17 cellular contexts compared by ENCODE assay signal in genomic region chr13:36163303-36163702, GRCh38. TPM values are rescaled to one million over a fixed set of nuclear protein-coding genes. Genes with fewer than 3 reads are reported as not detected.
DNase-seq lines count a peak whose midpoint lies in the region; ATAC-seq and TF ChIP-seq lines count a peak whose summit lies in the region.
"Had no signal": no experiment of that assay in that cellular context is flagged by ENCODE, and none has a peak within 500 bp of the region (broad histone marks: within the 10 kb centered on the region; RNA-seq: fewer than 3 reads in every experiment).

No MANE protein-coding gene starts in this region.

- H3K27me3 Mint-ChIP-seq in GM23338 (ENCODE audit: insufficient read depth, low read depth, poor library complexity), result peaks cover 2% of the 10 kb centered on the region
- peaks cover under 1% of the 10 kb centered on the region for H3K27me3 Mint-ChIP-seq in activated CD4-positive, alpha-beta T cell treated with anti-CD3 and anti-CD28 coated beads for 36 hours
- H3K27me3 Mint-ChIP-seq: activated CD4-positive, alpha-beta T cell treated with anti-CD3 and anti-CD28 coated beads, Interleukin-2, amount 10 ng/mL, durations not matched to agents 24 days and 14 days; activated naive CD4-positive, alpha-beta T cell treated with anti-CD3 and anti-CD28 coated beads, Interleukin-2, amount 10 ng/mL, durations not matched to agents 7 days and 5 days; stimulated activated naive B cell treated with anti-CD40 and anti-IgM and Interleukin-4, amounts not matched to agents 10 μg/mL and 1 μg/mL and 100 μg/mL, for 72 hours had no signal

- no peak overlapping the region for H3K4me3 Mint-ChIP-seq in GM23338
- H3K4me3 Mint-ChIP-seq in activated CD4-positive, alpha-beta T cell treated with anti-CD3 and anti-CD28 coated beads for 36 hours, result no peak overlapping the region
- H3K4me3 Mint-ChIP-seq: activated CD4-positive, alpha-beta T cell treated with anti-CD3 and anti-CD28 coated beads, Interleukin-2, amount 10 ng/mL, durations not matched to agents 24 days and 14 days; activated naive CD4-positive, alpha-beta T cell treated with anti-CD3 and anti-CD28 coated beads, Interleukin-2, amount 10 ng/mL, durations not matched to agents 7 days and 5 days; HFFc6; stimulated activated naive B cell treated with anti-CD40 and anti-IgM and Interleukin-4, amounts not matched to agents 10 μg/mL and 1 μg/mL and 100 μg/mL, for 72 hours had no signal

- peak overlapping the region; percentile 57; the same call in 1 of the 2 replicates for H3K4me2 ChIP-seq in GM23338
- H3K4me2 ChIP-seq: BLaER1 treated with 17β-estradiol and CSF1 and Interleukin-3, amounts not matched to agents 10 nM and 100 nM had no signal

- H3K4me3 ChIP-seq in GM23338 (no peak overlapping the region), astrocyte of the cerebellum (ENCODE audit: low read depth, low read length) (no peak overlapping the region)
- H3K4me3 ChIP-seq: BLaER1 treated with 17β-estradiol and CSF1 and Interleukin-3, amounts not matched to agents 10 nM and 100 nM; pancreas; SJSA1 had no signal

- 0 out of 2 replicates have a peak, but pooled peaks cover 2% of the 10 kb centered on the region for H3F3A ChIP-seq in GM23338 (replicated peaks; ENCODE audit: low read depth)

- H3K36me3 ChIP-seq in GM23338 (ENCODE audit: insufficient read depth), result no peaks in the 10 kb centered on the region
- H3K36me3 ChIP-seq: BLaER1 treated with 17β-estradiol and CSF1 and Interleukin-3, amounts not matched to agents 10 nM and 100 nM; pancreas; SJSA1 had no signal

- in situ Hi-C loops in astrocyte of the cerebellum (cut with HindIII; ENCODE audit: low sequenced_read_pairs), result no loop called here

- no peak for DNase-seq in GM23338 (ENCODE audit: low spot score)
- peak; percentile 26 for DNase-seq in NCI-H2227 (lab: John Stamatoyannopoulos, UW; ENCODE audit: unreplicated experiment)
- peak; percentile 64 for DNase-seq in astrocyte of the cerebellum (ENCODE audit: low read depth)
- no peak for DNase-seq in omental fat pad (ENCODE audit: low spot score)
- DNase-seq in NCI-H1048 (lab: John Stamatoyannopoulos, UW), result no peak
- DNase-seq in COLO668 (lab: John Stamatoyannopoulos, UW; ENCODE audit: unreplicated experiment), result no peak
- DNase-seq in activated CD4-positive, alpha-beta T cell treated with anti-CD3 and anti-CD28 coated beads for 36 hours, result no peak
- DNase-seq: activated CD4-positive, alpha-beta T cell treated with anti-CD3 and anti-CD28 coated beads, Interleukin-2, amount 10 ng/mL, durations not matched to agents 24 days and 14 days; activated naive CD4-positive, alpha-beta T cell treated with anti-CD3 and anti-CD28 coated beads, Interleukin-2, amount 10 ng/mL, durations not matched to agents 7 days and 5 days; stimulated activated CD4-positive, alpha-beta T cell treated with anti-CD3 and anti-CD28 coated beads, Interleukin-12 subunit alpha, Interleukin-12 subunit beta, amount 100 ng/mL, for 4 hours; stimulated activated naive B cell treated with anti-CD40 and anti-IgM and Interleukin-4, amounts not matched to agents 10 μg/mL and 1 μg/mL and 100 μg/mL, for 72 hours had no signal

- TF ChIP-seq CTCF in GM23338 (conservative IDR thresholded peaks at IDR 0.05; ENCODE audit: low read depth in 2 of 2) (no peak), astrocyte of the cerebellum (IDR thresholded peaks at IDR 0.05; ENCODE audit: low read depth, low read length, missing control alignments) (no peak), omental fat pad (IDR thresholded peaks at IDR 0.05) (no peak)

- intact Hi-C loops in activated CD4-positive, alpha-beta T cell treated with anti-CD3 and anti-CD28 coated beads for 36 hours (cut with DNase I, micrococcal nuclease), result no loop called here

- no peaks in the 10 kb centered on the region for H4K20me1 ChIP-seq in GM23338 (replicated peaks; ENCODE audit: insufficient read depth)
- H4K20me1 ChIP-seq: BLaER1 treated with 17β-estradiol and CSF1 and Interleukin-3, amounts not matched to agents 10 nM and 100 nM had no signal

- no peaks in the 10 kb centered on the region for H3K36me3 Mint-ChIP-seq in GM23338 (ENCODE audit: low read depth)
- no peaks in the 10 kb centered on the region for H3K36me3 Mint-ChIP-seq in activated CD4-positive, alpha-beta T cell treated with anti-CD3 and anti-CD28 coated beads for 36 hours (ENCODE audit: low read depth)
- H3K36me3 Mint-ChIP-seq: activated naive CD4-positive, alpha-beta T cell treated with anti-CD3 and anti-CD28 coated beads, Interleukin-2, amount 10 ng/mL, durations not matched to agents 7 days and 5 days; stimulated activated naive B cell treated with anti-CD40 and anti-IgM and Interleukin-4, amounts not matched to agents 10 μg/mL and 1 μg/mL and 100 μg/mL, for 72 hours had no signal

- no peak overlapping the region for H3K27ac ChIP-seq in GM23338 (ENCODE audit: low read depth)
- H3K27ac ChIP-seq: BLaER1 treated with 17β-estradiol and CSF1 and Interleukin-3, amounts not matched to agents 10 nM and 100 nM; pancreas; SJSA1 had no signal

- no peak overlapping the region for H3K27ac Mint-ChIP-seq in GM23338
- H3K27ac Mint-ChIP-seq in activated CD4-positive, alpha-beta T cell treated with anti-CD3 and anti-CD28 coated beads for 36 hours, result no peak overlapping the region
- H3K27ac Mint-ChIP-seq: activated CD4-positive, alpha-beta T cell treated with anti-CD3 and anti-CD28 coated beads, Interleukin-2, amount 10 ng/mL, durations not matched to agents 24 days and 14 days; activated naive CD4-positive, alpha-beta T cell treated with anti-CD3 and anti-CD28 coated beads, Interleukin-2, amount 10 ng/mL, durations not matched to agents 7 days and 5 days; HFFc6; stimulated activated naive B cell treated with anti-CD40 and anti-IgM and Interleukin-4, amounts not matched to agents 10 μg/mL and 1 μg/mL and 100 μg/mL, for 72 hours had no signal

- peaks cover 12% of the 10 kb centered on the region for H3K4me1 ChIP-seq in GM23338 (ENCODE audit: insufficient read depth)

- POLR2A ChIA-PET in activated CD4-positive, alpha-beta T cell treated with anti-CD3 and anti-CD28 coated beads for 36 hours (lab: Charles Lee), result no interaction called here

- no peaks in the 10 kb centered on the region for H3K9me2 ChIP-seq in GM23338 (ENCODE audit: insufficient read depth)

- ATAC-seq in GM23338 (peak; percentile 53), omental fat pad (ENCODE audit: low FRiP score) (peak; percentile 26), GM19328 (IDR thresholded peaks at IDR 0.05; ENCODE audit: unreplicated experiment) (no peak)
- no peak for ATAC-seq in activated CD4-positive, alpha-beta T cell treated with anti-CD3 and anti-CD28 coated beads for 36 hours
- ATAC-seq: stimulated activated naive B cell treated with anti-CD40 and anti-IgM and Interleukin-4, amounts not matched to agents 10 μg/mL and 1 μg/mL and 100 μg/mL, for 72 hours had no signal

- CTCF ChIA-PET in activated CD4-positive, alpha-beta T cell treated with anti-CD3 and anti-CD28 coated beads for 36 hours (lab: Charles Lee), result no interaction called here

- H3K27me3 ChIP-seq in GM23338 (ENCODE audit: insufficient read depth), result no peaks in the 10 kb centered on the region
- H3K27me3 ChIP-seq: BLaER1 treated with 17β-estradiol and CSF1 and Interleukin-3, amounts not matched to agents 10 nM and 100 nM; pancreas; SJSA1 had no signal

- peaks cover 18% of the 10 kb centered on the region for H3K4me1 Mint-ChIP-seq in GM23338
- no peaks in the 10 kb centered on the region for H3K4me1 Mint-ChIP-seq in activated CD4-positive, alpha-beta T cell treated with anti-CD3 and anti-CD28 coated beads for 36 hours
- H3K4me1 Mint-ChIP-seq: activated CD4-positive, alpha-beta T cell treated with anti-CD3 and anti-CD28 coated beads, Interleukin-2, amount 10 ng/mL, durations not matched to agents 24 days and 14 days; activated naive CD4-positive, alpha-beta T cell treated with anti-CD3 and anti-CD28 coated beads, Interleukin-2, amount 10 ng/mL, durations not matched to agents 7 days and 5 days; stimulated activated naive B cell treated with anti-CD40 and anti-IgM and Interleukin-4, amounts not matched to agents 10 μg/mL and 1 μg/mL and 100 μg/mL, for 72 hours had no signal

- H2AFZ ChIP-seq in GM23338, result peak overlapping the region; percentile 75

- no peaks in the 10 kb centered on the region for H3K79me2 ChIP-seq in GM23338 (replicated peaks; ENCODE audit: insufficient read depth)

- H3K9me3 Mint-ChIP-seq in GM23338, result no peaks in the 10 kb centered on the region
- no peaks in the 10 kb centered on the region for H3K9me3 Mint-ChIP-seq in activated CD4-positive, alpha-beta T cell treated with anti-CD3 and anti-CD28 coated beads for 36 hours (ENCODE audit: low read depth)
- H3K9me3 Mint-ChIP-seq: activated CD4-positive, alpha-beta T cell treated with anti-CD3 and anti-CD28 coated beads, Interleukin-2, amount 10 ng/mL, durations not matched to agents 24 days and 14 days; activated naive CD4-positive, alpha-beta T cell treated with anti-CD3 and anti-CD28 coated beads, Interleukin-2, amount 10 ng/mL, durations not matched to agents 7 days and 5 days had no signal

RNA-seq across cellular contexts. Expression of gene DCLK1, which starts 32.1 kb away (rescaled TPM):
- 57.7 and 62.8 TPM in 2 replicates for total RNA-seq in GM23338 (2014; rRNA removed; shearing (Covaris generic))
- polyA plus RNA-seq in GM23338 (2016; fragmentation: Nextera tagmentation; extraction: Ambion mirVana), result 12.2 and 13.1 TPM in 2 replicates
- 100 to 1,000 TPM in 1 of 4 donors, 10 to 100 TPM in 3; 13.9 to 206 (median 30.5) TPM for total RNA-seq in omental fat pad
- total RNA-seq in activated CD4-positive, alpha-beta T cell treated with anti-CD3 and anti-CD28 coated beads for 36 hours, result not detected
- total RNA-seq: activated CD4-positive, alpha-beta T cell treated with anti-CD3 and anti-CD28 coated beads, Interleukin-2, amount 10 ng/mL, durations not matched to agents 24 days and 14 days; HFFc6 had no signal

RNA-seq across cellular contexts. Expression of gene SOHLH2, which starts 51.1 kb away (rescaled TPM):
- total RNA-seq in GM23338 (2014; rRNA removed; shearing (Covaris generic)), result 2.8 and 3.5 TPM in 2 replicates
- 1.1 and 1.8 TPM in 2 replicates for polyA plus RNA-seq in GM23338 (2016; fragmentation: Nextera tagmentation; extraction: Ambion mirVana)
- not detected for total RNA-seq in omental fat pad
- total RNA-seq in activated CD4-positive, alpha-beta T cell treated with anti-CD3 and anti-CD28 coated beads for 36 hours, result not detected
- total RNA-seq: activated CD4-positive, alpha-beta T cell treated with anti-CD3 and anti-CD28 coated beads, Interleukin-2, amount 10 ng/mL, durations not matched to agents 24 days and 14 days had no signal
- polyA plus RNA-seq: keratinocyte had no signal

Comparison
In these comparisons a context has a peak if more than half of its experiments do, and no peak if none do; other contexts are left out.
1. ATAC-seq: peak in GM23338 (single experiment) and omental fat pad (single experiment); none in GM19328 (single experiment) and activated CD4-positive, alpha-beta T cell treated with anti-CD3 and anti-CD28 coated beads for 36 hours (single experiment).
2. DNase-seq: peak in NCI-H2227 (single experiment) and astrocyte of the cerebellum (single experiment); none in GM23338 (single experiment), omental fat pad (single experiment), NCI-H1048 (single experiment), COLO668 (single experiment) and activated CD4-positive, alpha-beta T cell treated with anti-CD3 and anti-CD28 coated beads for 36 hours (single experiment).
3. RNA of gene DCLK1, which starts 32.1 kb away (total RNA-seq): 57.7 to 62.8 TPM in GM23338 and 13.9 to 206 TPM in omental fat pad; not detected in activated CD4-positive, alpha-beta T cell treated with anti-CD3 and anti-CD28 coated beads for 36 hours; every median in the first group is over 10 times any median in the second.